In the genomic region with DNA sequence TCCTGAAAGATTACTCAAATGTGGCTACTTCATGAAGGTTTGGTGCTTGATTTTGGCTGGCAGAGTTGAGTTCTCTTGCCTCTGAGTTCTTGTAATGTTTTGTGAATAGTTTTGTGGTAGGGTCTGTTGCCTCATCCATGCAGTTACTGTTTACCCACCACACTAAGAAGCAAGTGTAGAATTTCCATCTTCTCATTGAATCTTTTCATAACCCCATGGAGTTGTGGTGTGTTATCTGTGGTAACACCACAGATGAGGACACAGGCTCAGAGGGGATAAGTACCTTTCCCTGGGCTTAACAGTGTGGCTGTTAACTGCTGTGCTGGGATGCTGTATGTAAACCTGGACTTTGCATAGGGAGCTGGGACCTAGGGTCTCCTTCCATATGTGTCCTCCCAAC, we compare ENCODE assay signal across 22 cellular contexts.
DNase-seq lines count a peak whose midpoint lies in the region; ATAC-seq and TF ChIP-seq lines count a peak whose summit lies in the region.
"Had no signal": no experiment of that assay in that cellular context is flagged by ENCODE, and none has a peak within 500 bp of the region (broad histone marks: within the 10 kb centered on the region; RNA-seq: fewer than 3 reads in every experiment).

No MANE protein-coding gene starts in this region.

- no peaks in the 10 kb centered on the region for H4K20me1 ChIP-seq in DND-41 (ENCODE audit: insufficient read depth, low read length)

- H3K79me2 ChIP-seq in DND-41 (ENCODE audit: insufficient read depth, low read length): no peaks in the 10 kb centered on the region

- H3K27ac ChIP-seq in A673 (ENCODE audit: low read depth, low read length, poor library complexity, severe bottlenecking) (peak overlapping the region; percentile 28), DND-41 (ENCODE audit: low read length) (0 out of 2 replicates have a peak overlapping the region, but pooled peaks have one; percentile 13), brain microvascular endothelial cell (no peak overlapping the region)
- H3K27ac ChIP-seq: pancreas, skin epidermis, thoracic aorta had no signal

- no peaks in the 10 kb centered on the region for H3K9me3 ChIP-seq in A673 (ENCODE audit: low read depth, low read length, poor library complexity, severe bottlenecking)
- no peaks in the 10 kb centered on the region for H3K9me3 ChIP-seq in DND-41 (ENCODE audit: insufficient read depth, low read length, severe bottlenecking)
- H3K9me3 ChIP-seq: pancreas, thoracic aorta had no signal

- peaks cover 47% of the 10 kb centered on the region for H3K4me1 ChIP-seq in A673 (ENCODE audit: insufficient read depth, low read length, poor library complexity, severe bottlenecking)
- peaks cover 8% of the 10 kb centered on the region for H3K4me1 ChIP-seq in DND-41 (ENCODE audit: insufficient read depth, low read length)

- CTCF ChIA-PET in A673 (lab: Charles Lee): no interaction called here

- H3K36me3 ChIP-seq in A673 (ENCODE audit: insufficient read depth, low read length, poor library complexity, severe bottlenecking): no peaks in the 10 kb centered on the region
- no peaks in the 10 kb centered on the region for H3K36me3 ChIP-seq in DND-41 (ENCODE audit: insufficient read depth, low read length)
- H3K36me3 ChIP-seq in brain microvascular endothelial cell (replicated peaks): no peaks in the 10 kb centered on the region
- H3K36me3 ChIP-seq: BLaER1 treated with 17β-estradiol and CSF1 and Interleukin-3, amounts not matched to agents 10 nM and 100 nM; pancreas; thoracic aorta had no signal

- H2AFZ ChIP-seq in DND-41 (ENCODE audit: low read depth, low read length): no peak overlapping the region

- no peak overlapping the region for H3K4me2 ChIP-seq in DND-41 (ENCODE audit: insufficient read depth, low read length)

- H3K4me3 ChIP-seq in A673 (ENCODE audit: low read depth, low read length, poor library complexity, severe bottlenecking) (no peak overlapping the region), DND-41 (ENCODE audit: low read depth in 1 of 2, low read length in 2 of 2) (no peak overlapping the region), brain microvascular endothelial cell (ENCODE audit: low read depth, low read length) (no peak overlapping the region)
- H3K4me3 ChIP-seq: BLaER1 treated with 17β-estradiol and CSF1 and Interleukin-3, amounts not matched to agents 10 nM and 100 nM; pancreas; skin epidermis; thoracic aorta had no signal

- BruUV-seq in A673 (replicated peaks; lab: Mats Ljungman, UMichigan): no TSS peak

- H3K9ac ChIP-seq in DND-41 (ENCODE audit: low read depth, low read length): no peak overlapping the region
- H3K9ac ChIP-seq: BLaER1 treated with 17β-estradiol and CSF1 and Interleukin-3, amounts not matched to agents 10 nM and 100 nM had no signal

- no peak for TF ChIP-seq CTCF in A673 (conservative IDR thresholded peaks at IDR 0.05; ENCODE audit: low read depth, low read length)
- no peak for TF ChIP-seq CTCF in DND-41 (IDR thresholded peaks at IDR 0.05; ENCODE audit: borderline replicate concordance, extremely low read depth, low read length, poor library complexity, severe bottlenecking)
- TF ChIP-seq CTCF in brain microvascular endothelial cell (IDR thresholded peaks at IDR 0.05; ENCODE audit: low read depth, low read length, missing control alignments): no peak

- intact Hi-C loops in A673 (cut with micrococcal nuclease; ENCODE audit: unreplicated experiment): loop anchor here (10.0 kb wide), 1 partner anchor 181 kb away; no protein-coding TSS in a partner anchor

- H3K27me3 ChIP-seq in A673 (replicated peaks; ENCODE audit: insufficient read depth, low read depth, low read length, poor library complexity): no peaks in the 10 kb centered on the region
- H3K27me3 ChIP-seq in DND-41 (ENCODE audit: insufficient read depth, low read length, poor library complexity): no peaks in the 10 kb centered on the region
- H3K27me3 ChIP-seq in brain microvascular endothelial cell (replicated peaks): no peaks in the 10 kb centered on the region
- H3K27me3 ChIP-seq: BLaER1 treated with 17β-estradiol and CSF1 and Interleukin-3, amounts not matched to agents 10 nM and 100 nM; pancreas had no signal

- in situ Hi-C loops in brain microvascular endothelial cell (cut with HindIII; ENCODE audit: low pct_ligation_motif_present, low sequenced_read_pairs): no loop called here

- ATAC-seq in DND-41 (ENCODE audit: insufficient read depth, low read depth): peak; percentile 72
- no peak for ATAC-seq in left lobe of liver
- ATAC-seq: activated CD4-positive, CD25-positive, alpha-beta regulatory T cell treated with anti-CD3 and anti-CD28 coated beads, Interleukin-2, amount 50 U/mL, for 24 hours; effector memory CD8-positive, alpha-beta T cell; HCT116 had no signal

- POLR2A ChIA-PET in A673 (lab: Charles Lee; ENCODE audit: low non-redundant PET): no interaction called here

- DNase-seq in A673 (ENCODE audit: low spot score): no peak
- DNase-seq in DND-41: no peak
- DNase-seq in NCI-H69 (lab: John Stamatoyannopoulos, UW): peak; percentile 14
- peak; percentile 32 for DNase-seq in brain microvascular endothelial cell
- no peak for DNase-seq in DMS 273 (lab: John Stamatoyannopoulos, UW; ENCODE audit: unreplicated experiment)
- no peak for DNase-seq in left lobe of liver (ENCODE audit: low spot score)
- DNase-seq in SHP77 (lab: John Stamatoyannopoulos, UW): no peak
- DNase-seq: activated CD4-positive, alpha-beta T cell treated with anti-CD3 and anti-CD28 coated beads, Interleukin-2, amount 50 U/mL, for 4 hours; caudate nucleus; effector memory CD8-positive, alpha-beta T cell; GDM1; glutamatergic neuron; NCI-H1105 treated with DMSO at 0.1 percent for 48 hours; NCI-H1930; NCI-H524 treated with DMSO at 0.1 percent for 48 hours; pancreas; Right ventricle myocardium superior had no signal

Comparison
In these comparisons a context has a peak if more than half of its experiments do, and no peak if none do; other contexts are left out.
1. DNase-seq: peak in NCI-H69 (single experiment) and brain microvascular endothelial cell (single experiment); none in A673 (single experiment), DND-41 (single experiment), DMS 273 (single experiment), left lobe of liver (single experiment) and SHP77 (0 of 2).